In the genomic region with DNA sequence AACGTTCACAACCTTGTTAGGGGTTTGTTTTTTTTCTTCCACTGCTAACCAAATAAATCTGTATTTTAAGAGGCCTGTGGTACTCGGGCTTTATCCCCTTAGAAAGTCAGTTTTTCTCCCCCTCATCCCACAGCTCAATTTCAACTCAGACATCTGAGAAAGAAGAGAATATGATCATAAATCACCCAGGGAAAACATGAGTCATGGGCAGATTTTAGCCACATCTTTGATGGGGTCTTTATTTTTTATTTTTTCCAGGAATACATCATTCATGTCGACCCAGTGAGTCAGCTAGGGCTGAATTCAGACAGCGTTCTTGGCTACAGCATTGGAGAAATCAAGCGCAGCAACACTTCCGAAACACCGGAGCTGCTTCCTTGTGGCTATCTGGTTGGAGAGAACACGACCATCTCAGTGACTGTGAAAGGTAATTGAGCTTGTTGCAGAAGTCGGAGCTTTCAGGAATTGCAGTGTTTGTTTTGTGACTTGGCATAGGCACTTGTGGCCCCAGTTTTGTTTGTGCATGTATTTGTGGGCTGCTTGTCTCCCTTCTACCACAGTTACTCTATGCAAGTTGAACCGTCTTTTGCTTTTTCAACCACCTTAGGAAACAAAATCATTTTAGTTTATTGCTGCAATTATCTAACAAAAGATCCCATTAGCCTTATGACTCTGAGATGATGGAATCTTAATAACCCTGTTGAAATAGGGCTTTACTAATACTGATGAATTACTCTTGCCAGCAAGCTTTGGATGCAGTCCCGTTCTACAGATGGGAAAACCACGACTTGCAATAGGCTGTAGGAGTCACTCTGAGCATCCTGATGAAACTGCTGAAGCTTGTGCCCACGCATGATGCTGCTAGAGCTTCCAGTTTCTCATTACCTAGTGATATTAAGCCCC, we compare ENCODE assay signal across 11 cellular contexts.
DNase-seq lines count a peak whose midpoint lies in the region; ATAC-seq, FAIRE-seq and TF ChIP-seq lines count a peak whose summit lies in the region.
"Had no signal": no experiment of that assay in that cellular context is flagged by ENCODE, and none has a peak within 500 bp of the region (broad histone marks: within the 10 kb centered on the region; RNA-seq: fewer than 3 reads in every experiment).

No MANE protein-coding gene starts in this region.

- no peak for ATAC-seq in HG02642 (IDR thresholded peaks at IDR 0.05; ENCODE audit: poor library complexity, unreplicated experiment)
- ATAC-seq: activated CD8-positive, alpha-beta T cell treated with anti-CD3 and anti-CD28 coated beads for 36 hours had no signal

- no peak for TF ChIP-seq EP300 in suprapubic skin (IDR thresholded peaks at IDR 0.05)

- intact Hi-C loops in lower leg skin (cut with DNase I; ENCODE audit: low total_unique reads), result no loop called here

- H3K36me3 ChIP-seq in stomach smooth muscle (ENCODE audit: control insufficient read depth in 2 of 2, insufficient read depth in 2 of 2, low read length in 2 of 2) (peaks cover 66 to 71% of the 10 kb centered on the region in 2 donors), suprapubic skin (peaks cover 61% of the 10 kb centered on the region)

- H3K9me3 ChIP-seq in stomach smooth muscle (ENCODE audit: control insufficient read depth in 2 of 2, low read length in 2 of 2) (no peaks in the 10 kb centered on the region), suprapubic skin (no peaks in the 10 kb centered on the region)

- TF ChIP-seq CTCF in suprapubic skin (IDR thresholded peaks at IDR 0.05) (no peak), lower leg skin (IDR thresholded peaks at IDR 0.05) (no peak)

- H3K27ac ChIP-seq in stomach smooth muscle (ENCODE audit: low read length) (peak overlapping the region; percentile 0), suprapubic skin (no peak overlapping the region)
- H3K27ac ChIP-seq: PC-9 had no signal

- H3K4me3 ChIP-seq in stomach smooth muscle (ENCODE audit: low read length in 2 of 2), result no peak overlapping the region
- no peak overlapping the region for H3K4me3 ChIP-seq in suprapubic skin
- no peak overlapping the region for H3K4me3 ChIP-seq in lower leg skin (ENCODE audit: low read depth, poor library complexity, severe bottlenecking)
- H3K4me3 ChIP-seq: PC-9 had no signal

- DNase-seq in GM04503 (ENCODE audit: low read depth) (peak; percentile 91), RCC 7860 (ENCODE audit: low spot score) (peak; percentile 33), fibroblast of the conjunctiva (ENCODE audit: low read depth) (peak; percentile 80), suprapubic skin (ENCODE audit: low spot score in 2 of 2) (no peak), lower leg skin (ENCODE audit: low spot score in 2 of 2) (no peak)
- no peak for DNase-seq in stimulated activated CD4-positive, alpha-beta T cell treated with anti-CD3 and anti-CD28 coated beads, Interleukin-1b, Interleukin-23, amount 100 ng/mL, for 48 hours
- DNase-seq: activated CD8-positive, alpha-beta T cell treated with anti-CD3 and anti-CD28 coated beads for 36 hours; mesendoderm; PC-9 had no signal

- TF ChIP-seq POLR2A in suprapubic skin (IDR thresholded peaks at IDR 0.05) (no peak), lower leg skin (IDR thresholded peaks at IDR 0.05) (no peak)

- no peak for FAIRE-seq in RCC 7860 (lab: Jason Lieb, UNC)

- no peaks in the 10 kb centered on the region for H3K27me3 ChIP-seq in stomach smooth muscle (ENCODE audit: control insufficient read depth in 1 of 2, insufficient read depth in 2 of 2, low read length in 2 of 2)
- H3K27me3 ChIP-seq in suprapubic skin, result no peaks in the 10 kb centered on the region

- peak overlapping the region in 1 of 2 donors; percentile 29 for H3K9ac ChIP-seq in stomach smooth muscle (ENCODE audit: low read length in 2 of 2)

- H3K4me1 ChIP-seq in stomach smooth muscle (ENCODE audit: control insufficient read depth, insufficient read depth, low read length) (peaks cover 2% of the 10 kb centered on the region), suprapubic skin (no peaks in the 10 kb centered on the region)

- WGBS in suprapubic skin, result 66% methylated on average over 13 of the region's 13 CpGs
- WGBS in lower leg skin, 2 donors, result 56 to 65% methylated on average over 13 of the region's 13 CpGs

Comparison
In these comparisons a context has a peak if more than half of its experiments do, and no peak if none do; other contexts are left out.
1. DNase-seq: peak in GM04503 (single experiment), RCC 7860 (single experiment) and fibroblast of the conjunctiva (single experiment); none in suprapubic skin (0 of 2), stimulated activated CD4-positive, alpha-beta T cell treated with anti-CD3 and anti-CD28 coated beads, Interleukin-1b, Interleukin-23, amount 100 ng/mL, for 48 hours (single experiment) and lower leg skin (0 of 2).